3 cellular contexts compared by ENCODE assay signal in genomic region chrX:15647510-15647909, GRCh38. TPM values are rescaled to one million over a fixed set of nuclear protein-coding genes. Genes with fewer than 3 reads are reported as not detected.
"Had no signal": no experiment of that assay in that cellular context is flagged by ENCODE, and none has a peak within 500 bp of the region (broad histone marks: within the 10 kb centered on the region; RNA-seq: fewer than 3 reads in every experiment).

No MANE protein-coding gene starts in this region.

RNA-seq across cellular contexts. Expression of gene CLTRN, which starts 17.1 kb away (rescaled TPM):
- total RNA-seq: ascending aorta had no signal

RNA-seq across cellular contexts. Expression of gene ACE2, which starts 46.8 kb away (rescaled TPM):
- total RNA-seq: activated CD4-positive, alpha-beta memory T cell treated with anti-CD3 and anti-CD28 coated beads, Interleukin-2, amount 10 ng/mL, durations not matched to agents 7 days and 5 days; naive thymus-derived CD8-positive, alpha-beta T cell had no signal
- polyA plus RNA-seq: naive thymus-derived CD8-positive, alpha-beta T cell had no signal
